ENCODE assay signal across 16 cellular contexts in the genomic region with DNA sequence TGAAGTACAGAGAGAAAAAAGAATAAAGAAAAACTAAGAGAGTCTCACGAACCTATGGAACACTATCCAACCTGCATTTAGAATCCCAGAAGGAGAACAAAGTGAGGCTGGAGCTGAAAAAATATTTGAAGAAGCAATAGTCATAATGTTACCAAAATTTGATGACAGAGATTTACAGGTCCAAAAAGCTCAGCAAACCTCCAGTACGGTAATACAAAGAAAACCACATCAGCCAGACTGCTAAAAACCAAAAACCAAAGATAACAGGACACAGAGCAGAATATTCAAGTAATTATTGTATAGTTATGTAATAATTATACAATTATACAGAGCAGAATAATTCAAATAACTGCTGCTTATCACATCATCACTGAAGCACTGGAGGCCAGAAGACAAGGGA. TPM values are rescaled to one million over a fixed set of nuclear protein-coding genes. Genes with fewer than 3 reads are reported as not detected.
A peak's percentile ranks its signal among the peaks of the same experiment; 100 is the strongest.
DNase-seq lines count a peak whose midpoint lies in the region; ATAC-seq and TF ChIP-seq lines count a peak whose summit lies in the region.
"Had no signal": no experiment of that assay in that cellular context is flagged by ENCODE, and none has a peak within 500 bp of the region (broad histone marks: within the 10 kb centered on the region; RNA-seq: fewer than 3 reads in every experiment).

No MANE protein-coding gene starts in this region.

- H3K4me1 ChIP-seq in CD8-positive, alpha-beta T cell (ENCODE audit: insufficient read depth, low read length) = peaks cover 8% of the 10 kb centered on the region

- H3K36me3 Mint-ChIP-seq in activated CD8-positive, alpha-beta memory T cell treated with anti-CD3 and anti-CD28 coated beads, Interleukin-2, amount 10 ng/mL, durations not matched to agents 7 days and 5 days = peaks cover 26% of the 10 kb centered on the region
- peaks cover 23% of the 10 kb centered on the region for H3K36me3 Mint-ChIP-seq in CD8-positive, alpha-beta T cell
- peaks cover 28% of the 10 kb centered on the region for H3K36me3 Mint-ChIP-seq in activated CD4-positive, alpha-beta memory T cell treated with anti-CD3 and anti-CD28 coated beads, Interleukin-2, amount 10 ng/mL, durations not matched to agents 7 days and 5 days (ENCODE audit: low read depth)
- peaks cover 59% of the 10 kb centered on the region for H3K36me3 Mint-ChIP-seq in nephron progenitor cell (ENCODE audit: low read depth)

- no peaks in the 10 kb centered on the region for H3K9me3 Mint-ChIP-seq in activated CD8-positive, alpha-beta memory T cell treated with anti-CD3 and anti-CD28 coated beads, Interleukin-2, amount 10 ng/mL, durations not matched to agents 7 days and 5 days (ENCODE audit: low read depth)
- no peaks in the 10 kb centered on the region for H3K9me3 Mint-ChIP-seq in CD8-positive, alpha-beta T cell
- peaks cover 3% of the 10 kb centered on the region for H3K9me3 Mint-ChIP-seq in activated CD4-positive, alpha-beta memory T cell treated with anti-CD3 and anti-CD28 coated beads, Interleukin-2, amount 10 ng/mL, durations not matched to agents 7 days and 5 days
- H3K9me3 Mint-ChIP-seq in nephron progenitor cell = peaks cover 27% of the 10 kb centered on the region

- H3K4me3 ChIP-seq in CD8-positive, alpha-beta T cell (ENCODE audit: low read depth, low read length) = no peak overlapping the region
- H3K4me3 ChIP-seq: K562 had no signal

- no peak for TF ChIP-seq CTCF in CD8-positive, alpha-beta T cell (IDR thresholded peaks at IDR 0.05)
- no peak for TF ChIP-seq CTCF in nephron progenitor cell (IDR thresholded peaks at IDR 0.05)

- peaks cover 19% of the 10 kb centered on the region for H3K4me1 Mint-ChIP-seq in activated CD8-positive, alpha-beta memory T cell treated with anti-CD3 and anti-CD28 coated beads, Interleukin-2, amount 10 ng/mL, durations not matched to agents 7 days and 5 days
- peaks cover 34% of the 10 kb centered on the region for H3K4me1 Mint-ChIP-seq in CD8-positive, alpha-beta T cell (ENCODE audit: low read depth)
- H3K4me1 Mint-ChIP-seq in activated CD4-positive, alpha-beta memory T cell treated with anti-CD3 and anti-CD28 coated beads, Interleukin-2, amount 10 ng/mL, durations not matched to agents 7 days and 5 days = peaks cover 25% of the 10 kb centered on the region
- peaks cover 5% of the 10 kb centered on the region for H3K4me1 Mint-ChIP-seq in nephron progenitor cell

- H3K9me3 ChIP-seq in CD8-positive, alpha-beta T cell (ENCODE audit: low read length) = no peaks in the 10 kb centered on the region
- H3K9me3 ChIP-seq: BE2C had no signal

- no peaks in the 10 kb centered on the region for H3K36me3 ChIP-seq in CD8-positive, alpha-beta T cell (ENCODE audit: insufficient read depth, low read length)

- H3K4me3 Mint-ChIP-seq in activated CD8-positive, alpha-beta memory T cell treated with anti-CD3 and anti-CD28 coated beads, Interleukin-2, amount 10 ng/mL, durations not matched to agents 7 days and 5 days = peak overlapping the region; percentile 57
- H3K4me3 Mint-ChIP-seq in CD8-positive, alpha-beta T cell = peak overlapping the region; percentile 46
- peak overlapping the region; percentile 28 for H3K4me3 Mint-ChIP-seq in activated CD4-positive, alpha-beta memory T cell treated with anti-CD3 and anti-CD28 coated beads, Interleukin-2, amount 10 ng/mL, durations not matched to agents 7 days and 5 days
- H3K4me3 Mint-ChIP-seq in nephron progenitor cell = no peak overlapping the region

- POLR2A ChIA-PET in CD8-positive, alpha-beta T cell (lab: Charles Lee) = no interaction called here
- POLR2A ChIA-PET in activated CD4-positive, alpha-beta memory T cell treated with anti-CD3 and anti-CD28 coated beads, Interleukin-2, amount 10 ng/mL, durations not matched to agents 7 days and 5 days (lab: Charles Lee) = interaction anchor here (1.2 to 2.8 kb wide), 5 partner anchors 10 to 398 kb away, joined by 3 to 9 read pairs (median 4); a partner anchor contains a TSS

- CTCF ChIA-PET in activated CD8-positive, alpha-beta memory T cell treated with anti-CD3 and anti-CD28 coated beads, Interleukin-2, amount 10 ng/mL, durations not matched to agents 7 days and 5 days (lab: Charles Lee) = interaction anchor here (1.0 to 1.8 kb wide), 2 partner anchors 23 to 130 kb away, joined by 4 to 9 read pairs; no protein-coding TSS in a partner anchor
- CTCF ChIA-PET in CD8-positive, alpha-beta T cell (lab: Charles Lee) = interaction anchor here (2.0 kb wide), 1 partner anchor 38 kb away, joined by 5 read pairs; no protein-coding TSS in a partner anchor
- CTCF ChIA-PET in activated CD4-positive, alpha-beta memory T cell treated with anti-CD3 and anti-CD28 coated beads, Interleukin-2, amount 10 ng/mL, durations not matched to agents 7 days and 5 days (lab: Charles Lee) = interaction anchor here (0.9 kb wide), 1 partner anchor 155 kb away, joined by 5 read pairs; no protein-coding TSS in a partner anchor

- H3K27me3 Mint-ChIP-seq in activated CD8-positive, alpha-beta memory T cell treated with anti-CD3 and anti-CD28 coated beads, Interleukin-2, amount 10 ng/mL, durations not matched to agents 7 days and 5 days = no peaks in the 10 kb centered on the region
- no peaks in the 10 kb centered on the region for H3K27me3 Mint-ChIP-seq in CD8-positive, alpha-beta T cell (ENCODE audit: low read depth)
- no peaks in the 10 kb centered on the region for H3K27me3 Mint-ChIP-seq in activated CD4-positive, alpha-beta memory T cell treated with anti-CD3 and anti-CD28 coated beads, Interleukin-2, amount 10 ng/mL, durations not matched to agents 7 days and 5 days
- H3K27me3 Mint-ChIP-seq in nephron progenitor cell (ENCODE audit: low read depth, poor library complexity) = no peaks in the 10 kb centered on the region

- intact Hi-C loops in CD8-positive, alpha-beta T cell (cut with DNase I, micrococcal nuclease) = loop anchor here in 1 of 2 experiments (5.0 kb wide), 1 partner anchor 89 kb away; no protein-coding TSS in a partner anchor

- H3K27ac Mint-ChIP-seq in activated CD8-positive, alpha-beta memory T cell treated with anti-CD3 and anti-CD28 coated beads, Interleukin-2, amount 10 ng/mL, durations not matched to agents 7 days and 5 days = peak overlapping the region; percentile 59
- H3K27ac Mint-ChIP-seq in CD8-positive, alpha-beta T cell = no peak overlapping the region
- H3K27ac Mint-ChIP-seq in activated CD4-positive, alpha-beta memory T cell treated with anti-CD3 and anti-CD28 coated beads, Interleukin-2, amount 10 ng/mL, durations not matched to agents 7 days and 5 days = no peak overlapping the region
- H3K27ac Mint-ChIP-seq in nephron progenitor cell = peak overlapping the region; percentile 76

- no peak overlapping the region for H3K27ac ChIP-seq in CD8-positive, alpha-beta T cell (ENCODE audit: low read depth, low read length)

- ATAC-seq in activated CD8-positive, alpha-beta memory T cell treated with anti-CD3 and anti-CD28 coated beads, Interleukin-2, amount 10 ng/mL, durations not matched to agents 7 days and 5 days = peak; percentile 49
- ATAC-seq in CD8-positive, alpha-beta T cell = no peak
- ATAC-seq in GM21526 (IDR thresholded peaks at IDR 0.05; ENCODE audit: low FRiP score, unreplicated experiment) = no peak
- ATAC-seq: Right ventricle myocardium inferior had no signal

- no peaks in the 10 kb centered on the region for H3K27me3 ChIP-seq in CD8-positive, alpha-beta T cell (ENCODE audit: insufficient read depth, low read length)
- H3K27me3 ChIP-seq: BE2C had no signal

- no peak for DNase-seq in activated CD8-positive, alpha-beta memory T cell treated with anti-CD3 and anti-CD28 coated beads, Interleukin-2, amount 10 ng/mL, durations not matched to agents 7 days and 5 days
- DNase-seq in activated CD8-positive, alpha-beta memory T cell treated with anti-CD3 and anti-CD28 coated beads, Interleukin-2, amount 50 U/mL, for 48 hours = no peak
- DNase-seq in CD8-positive, alpha-beta T cell = no peak
- no peak for DNase-seq in activated CD4-positive, alpha-beta memory T cell treated with anti-CD3 and anti-CD28 coated beads, Interleukin-2, amount 10 ng/mL, durations not matched to agents 7 days and 5 days
- DNase-seq in nephron progenitor cell (no peak), DMS53 (lab: John Stamatoyannopoulos, UW) (no peak), foreskin melanocyte (no peak)
- DNase-seq: BE2C, DMS79 treated with DMSO at 0.1 percent for 48 hours, NCI-H1105 treated with DMSO at 0.1 percent for 48 hours, NCI-H1694, NCI-H510A treated with DMSO at 0.1 percent for 48 hours, NCI-H774 had no signal

RNA-seq across cellular contexts. Expression of a gene that starts 23.7 kb away (rescaled TPM):
- total RNA-seq in activated CD8-positive, alpha-beta memory T cell treated with anti-CD3 and anti-CD28 coated beads, Interleukin-2, amount 10 ng/mL, durations not matched to agents 7 days and 5 days = 10 to 100 TPM; 55.5 to 56.7 TPM
- total RNA-seq in CD8-positive, alpha-beta T cell = 10 to 100 TPM; 76.4 to 88.2 TPM
- total RNA-seq in activated CD4-positive, alpha-beta memory T cell treated with anti-CD3 and anti-CD28 coated beads, Interleukin-2, amount 10 ng/mL, durations not matched to agents 7 days and 5 days = 10 to 100 TPM; 47.9 to 51.9 TPM

Comparison
In these comparisons a context has a peak if more than half of its experiments do, and no peak if none do; other contexts are left out.
1. H3K27ac Mint-ChIP-seq: peak in activated CD8-positive, alpha-beta memory T cell treated with anti-CD3 and anti-CD28 coated beads, Interleukin-2, amount 10 ng/mL, durations not matched to agents 7 days and 5 days (single experiment) and nephron progenitor cell (single experiment); none in CD8-positive, alpha-beta T cell (single experiment) and activated CD4-positive, alpha-beta memory T cell treated with anti-CD3 and anti-CD28 coated beads, Interleukin-2, amount 10 ng/mL, durations not matched to agents 7 days and 5 days (single experiment).